In genomic region chr1:38166461-38166860, GRCh38 we compare ENCODE assay signal across 24 cellular contexts.
"Had no signal": no experiment of that assay in that cellular context is flagged by ENCODE, and none has a peak within 500 bp of the region (broad histone marks: within the 10 kb centered on the region; RNA-seq: fewer than 3 reads in every experiment).

No MANE protein-coding gene starts in this region.

- H3K4me3 ChIP-seq: esophagus squamous epithelium, heart right ventricle, lung, neural progenitor cell, prostate gland, right atrium auricular region, smooth muscle cell, stomach, thyroid gland had no signal

- H3K4me1 ChIP-seq: esophagus squamous epithelium, heart right ventricle, neural progenitor cell, prostate gland, right atrium auricular region, stomach, thyroid gland had no signal

- H3K27ac ChIP-seq: esophagus squamous epithelium, heart right ventricle, neural progenitor cell, prostate gland, right atrium auricular region, stomach, thyroid gland had no signal

- DNase-seq: cortex of kidney; effector memory CD8-positive, alpha-beta T cell; erythroblast; esophagus squamous epithelium; foreskin melanocyte; glutamatergic neuron; heart right ventricle; hypothalamus; kidney; mesenchymal stem cell; midbrain; naive thymus-derived CD4-positive, alpha-beta T cell; nucleus accumbens; stimulated activated CD4-positive, alpha-beta T cell treated with anti-CD3 and anti-CD28 coated beads, Interleukin-12 subunit alpha, Interleukin-12 subunit beta, amount 100 ng/mL, for 4 hours; stimulated activated CD4-positive, alpha-beta T cell treated with anti-CD3 and anti-CD28 coated beads, Interleukin-1b, Interleukin-23, amount 100 ng/mL, for 48 hours; stimulated activated CD4-positive, alpha-beta T cell treated with anti-CD3 and anti-CD28 coated beads, Interleukin-4, amount 100 ng/mL, for 1 hour; stimulated activated naive CD4-positive, alpha-beta T cell treated with Interleukin-2 at 50 U/mL for 16 hours; stomach; thyroid gland had no signal

- H3K9me3 ChIP-seq: esophagus squamous epithelium, heart right ventricle, prostate gland, right atrium auricular region, stomach, thyroid gland had no signal

- H3K27me3 ChIP-seq: neural progenitor cell, right atrium auricular region, thyroid gland had no signal

- H3K36me3 ChIP-seq: esophagus squamous epithelium, heart right ventricle, neural progenitor cell, prostate gland, right atrium auricular region, stomach, thyroid gland had no signal
